13 cellular contexts compared by ENCODE assay signal in the genomic region with DNA sequence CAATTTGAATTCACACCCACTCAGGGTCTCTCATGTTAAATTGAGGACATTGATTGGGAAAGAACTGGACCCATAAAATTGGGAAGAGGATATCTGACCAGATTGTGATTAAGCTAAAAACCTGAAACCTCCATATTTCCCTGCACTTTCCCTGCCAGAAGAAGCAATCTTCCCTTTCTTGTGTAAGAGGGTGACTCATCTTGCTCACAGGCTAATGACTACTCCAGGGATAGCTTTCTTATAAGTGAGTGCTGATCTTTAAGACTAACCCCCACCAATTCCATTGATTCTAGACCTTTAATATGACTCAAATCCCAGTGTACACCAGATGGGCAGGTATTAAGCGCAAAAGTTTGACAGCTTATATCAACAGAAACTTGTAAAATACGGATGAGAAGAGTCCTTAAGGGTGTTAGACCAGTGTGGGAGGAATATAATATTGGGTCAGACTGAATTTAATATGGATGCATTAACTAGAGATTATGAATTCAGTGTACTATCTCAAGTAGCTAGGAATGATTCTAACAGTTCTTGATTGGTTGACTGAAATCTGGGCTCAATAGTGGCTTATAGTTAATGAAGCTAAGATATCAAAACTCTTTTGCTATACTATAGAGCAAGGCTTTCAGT.
DNase-seq lines count a peak whose midpoint lies in the region; ATAC-seq, FAIRE-seq and TF ChIP-seq lines count a peak whose summit lies in the region.
"Had no signal": no experiment of that assay in that cellular context is flagged by ENCODE, and none has a peak within 500 bp of the region (broad histone marks: within the 10 kb centered on the region; RNA-seq: fewer than 3 reads in every experiment).

No MANE protein-coding gene starts in this region.

- H3K4me3 ChIP-seq in astrocyte of the cerebellum (ENCODE audit: low read depth, low read length), result no peak overlapping the region
- H3K4me3 ChIP-seq: gastrocnemius medialis had no signal

- in situ Hi-C loops in astrocyte of the cerebellum (cut with HindIII; ENCODE audit: low sequenced_read_pairs), result no loop called here

- TF ChIP-seq CTCF in astrocyte of the cerebellum (IDR thresholded peaks at IDR 0.05; ENCODE audit: low read depth, low read length, missing control alignments) (no peak), GM20000 (IDR thresholded peaks at IDR 0.05; ENCODE audit: extremely low read depth, missing control alignments) (no peak)

- peak; percentile 44 for FAIRE-seq in HTR-8/SVneo (lab: Jason Lieb, UNC)

- ATAC-seq in GM21447 (IDR thresholded peaks at IDR 0.05; ENCODE audit: unreplicated experiment), result no peak
- ATAC-seq: gastrocnemius medialis, left ventricle myocardium superior had no signal

- DNase-seq in AG08396 (ENCODE audit: low spot score), result peak; percentile 59
- DNase-seq in HTR-8/SVneo (ENCODE audit: insufficient read length, low spot score), result peak; percentile 30
- peak; percentile 52 for DNase-seq in astrocyte of the cerebellum (ENCODE audit: low read depth)
- peak; percentile 48 for DNase-seq in hepatic stellate cell (ENCODE audit: low spot score)
- DNase-seq in activated naive CD4-positive, alpha-beta T cell treated with Interleukin-2 at 50 U/mL for 16 hours, result no peak
- no peak for DNase-seq in NOMO-1 treated with dmso at 0.1 percent for 144 hours (lab: John Stamatoyannopoulos, UW; ENCODE audit: unreplicated experiment)
- DNase-seq in GM20000 (ENCODE audit: low spot score), result no peak
- DNase-seq: activated CD4-positive, CD25-positive, alpha-beta regulatory T cell treated with anti-CD3 and anti-CD28 coated beads, Interleukin-2, amount 50 U/mL, for 72 hours; central memory CD4-positive, alpha-beta T cell; gastrocnemius medialis; left ventricle myocardium superior; NCI-H446 treated with DMSO at 0.1 percent for 48 hours had no signal

Comparison
In these comparisons a context has a peak if more than half of its experiments do, and no peak if none do; other contexts are left out.
1. DNase-seq: peak in AG08396 (single experiment), HTR-8/SVneo (single experiment), astrocyte of the cerebellum (single experiment) and hepatic stellate cell (single experiment); none in activated naive CD4-positive, alpha-beta T cell treated with Interleukin-2 at 50 U/mL for 16 hours (single experiment), NOMO-1 treated with dmso at 0.1 percent for 144 hours (single experiment) and GM20000 (single experiment).